Comparison of ENCODE assay signal across 14 cellular contexts in genomic region chr2:43185146-43185545, GRCh38. TPM values are rescaled to one million over a fixed set of nuclear protein-coding genes. Genes with fewer than 3 reads are reported as not detected.
DNase-seq lines count a peak whose midpoint lies in the region; FAIRE-seq and TF ChIP-seq lines count a peak whose summit lies in the region.
"Had no signal": no experiment of that assay in that cellular context is flagged by ENCODE, and none has a peak within 500 bp of the region (broad histone marks: within the 10 kb centered on the region; RNA-seq: fewer than 3 reads in every experiment).

No MANE protein-coding gene starts in this region.

- H3K36me3 Mint-ChIP-seq in activated naive CD4-positive, alpha-beta T cell treated with anti-CD3 and anti-CD28 coated beads for 36 hours (ENCODE audit: low read depth), result no peaks in the 10 kb centered on the region

- no peaks in the 10 kb centered on the region for H3K36me3 ChIP-seq in mammary epithelial cell (ENCODE audit: insufficient read depth, low read length)
- H3K36me3 ChIP-seq in small intestine (ENCODE audit: control insufficient read depth in 2 of 2, insufficient read depth in 2 of 2, low read length in 2 of 2), result no peaks in the 10 kb centered on the region
- no peaks in the 10 kb centered on the region for H3K36me3 ChIP-seq in SJCRH30

- no peak overlapping the region for H3K4me2 ChIP-seq in mammary epithelial cell (ENCODE audit: insufficient read depth, low read depth, low read length)

- peak overlapping the region; percentile 89 for H3K27ac Mint-ChIP-seq in activated naive CD4-positive, alpha-beta T cell treated with anti-CD3 and anti-CD28 coated beads for 36 hours

- no peak for FAIRE-seq in small intestine (lab: Jason Lieb, UNC)

- H3K4me3 ChIP-seq in mammary epithelial cell (replicated peaks in 1 of 3; ENCODE audit: insufficient read depth in 1 of 3, low read depth in 2 of 3, low read length in 3 of 3) (no peak overlapping the region), small intestine (ENCODE audit: low read depth in 1 of 2, low read length in 2 of 2) (no peak overlapping the region), SJCRH30 (no peak overlapping the region)
- H3K4me3 ChIP-seq: body of pancreas, lung had no signal

- no peaks in the 10 kb centered on the region for H3K9me3 ChIP-seq in mammary epithelial cell (replicated peaks; ENCODE audit: insufficient read depth, low read length)
- no peaks in the 10 kb centered on the region for H3K9me3 ChIP-seq in small intestine (ENCODE audit: control insufficient read depth, low read depth)
- H3K9me3 ChIP-seq in SJCRH30 (replicated peaks), result no peaks in the 10 kb centered on the region
- H3K9me3 ChIP-seq: body of pancreas had no signal

- H3K79me2 ChIP-seq in mammary epithelial cell (ENCODE audit: insufficient read depth, low read length), result no peaks in the 10 kb centered on the region

- in situ Hi-C loops in mammary epithelial cell (cut with MboI; ENCODE audit: low sequenced_read_pairs in 2 of 2), result no loop called here

- H3K27ac ChIP-seq in mammary epithelial cell (ENCODE audit: insufficient read depth, low read depth, low read length), result peak overlapping the region; percentile 47
- H3K27ac ChIP-seq in small intestine (ENCODE audit: low read depth in 1 of 2, low read length in 1 of 2), result peak overlapping the region; percentile 69 to 78
- H3K27ac ChIP-seq in SJCRH30, result no peak overlapping the region
- H3K27ac ChIP-seq in caudate nucleus (ENCODE audit: low read depth, low read length), result no peak overlapping the region
- H3K27ac ChIP-seq: body of pancreas had no signal

- no peaks in the 10 kb centered on the region for H3K27me3 Mint-ChIP-seq in activated naive CD4-positive, alpha-beta T cell treated with anti-CD3 and anti-CD28 coated beads for 36 hours (ENCODE audit: low read depth)

- H3K4me1 Mint-ChIP-seq in activated naive CD4-positive, alpha-beta T cell treated with anti-CD3 and anti-CD28 coated beads for 36 hours (ENCODE audit: low read depth), result peaks cover 66% of the 10 kb centered on the region

- DNase-seq in activated naive CD4-positive, alpha-beta T cell treated with anti-CD3 and anti-CD28 coated beads for 36 hours, result no peak
- DNase-seq in activated naive CD4-positive, alpha-beta T cell (lab: John Stamatoyannopoulos, UW), result no peak
- DNase-seq in mammary epithelial cell (no peak), small intestine (no peak), epidermal melanocyte (ENCODE audit: insufficient read length, low spot score) (no peak), SJCRH30 (no peak), caudate nucleus (lab: John Stamatoyannopoulos, UW) (no peak)
- DNase-seq: body of pancreas, Kasumi-1, NCI-H2081, posterior cingulate gyrus had no signal

- no peak overlapping the region for H3K4me3 Mint-ChIP-seq in activated naive CD4-positive, alpha-beta T cell treated with anti-CD3 and anti-CD28 coated beads for 36 hours
- H3K4me3 Mint-ChIP-seq: T-helper 1 cell treated with Interleukin-12 subunit alpha and Interleukin-12 subunit beta and Interleukin-4 antibody, amounts not matched to agents 30 μg/mL and 1 μg/mL, for 36 hours had no signal

- H3K9me3 Mint-ChIP-seq in activated naive CD4-positive, alpha-beta T cell treated with anti-CD3 and anti-CD28 coated beads for 36 hours, result no peaks in the 10 kb centered on the region
- H3K9me3 Mint-ChIP-seq: T-helper 1 cell treated with Interleukin-12 subunit alpha and Interleukin-12 subunit beta and Interleukin-4 antibody, amounts not matched to agents 30 μg/mL and 1 μg/mL, for 36 hours had no signal

- intact Hi-C loops in activated naive CD4-positive, alpha-beta T cell treated with anti-CD3 and anti-CD28 coated beads for 36 hours (cut with micrococcal nuclease), result loop anchor here (2.0 kb wide), 1 partner anchor 26 kb away; no protein-coding TSS in a partner anchor
- intact Hi-C loops in mammary epithelial cell (cut with micrococcal nuclease), result loop anchor here (2.0 kb wide), 1 partner anchor 26 kb away; no protein-coding TSS in a partner anchor

- no peak overlapping the region for H2AFZ ChIP-seq in mammary epithelial cell (ENCODE audit: low read depth, low read length)

- WGBS in mammary epithelial cell (ENCODE audit: low coverage, missing lambda C conversion rate), result 98% methylated on average over 4 of the region's 4 CpGs
- WGBS in small intestine, 3 donors, result 76 to 86% (median 83%) methylated on average over 4 of the region's 4 CpGs

- no peaks in the 10 kb centered on the region for H4K20me1 ChIP-seq in mammary epithelial cell (ENCODE audit: insufficient read depth, low read length)

- H3K27me3 ChIP-seq in mammary epithelial cell (ENCODE audit: insufficient read depth, low read length), result no peaks in the 10 kb centered on the region
- no peaks in the 10 kb centered on the region for H3K27me3 ChIP-seq in small intestine (ENCODE audit: control insufficient read depth in 2 of 2, insufficient read depth in 2 of 2, low read length in 2 of 2)
- H3K27me3 ChIP-seq in SJCRH30, result 0 out of 2 replicates have a peak, but pooled peaks cover 2% of the 10 kb centered on the region
- H3K27me3 ChIP-seq: body of pancreas had no signal

- CTCF ChIA-PET in activated naive CD4-positive, alpha-beta T cell treated with anti-CD3 and anti-CD28 coated beads for 36 hours (lab: Charles Lee), result interaction anchor here (0.9 to 1.3 kb wide), 3 partner anchors 9 to 44 kb away, joined by 3 to 4 read pairs (median 3); no protein-coding TSS in a partner anchor
- CTCF ChIA-PET in mammary epithelial cell (lab: Charles Lee; ENCODE audit: low non-redundant PET), result no interaction called here

- no peak for TF ChIP-seq CTCF in mammary epithelial cell (conservative IDR thresholded peaks at IDR 0.05 in 1 of 2, IDR thresholded peaks at IDR 0.05 in 1 of 2; ENCODE audit: extremely low read depth in 1 of 2, insufficient read depth in 1 of 2, low read depth in 1 of 2, low read length in 2 of 2)

- no TSS peak for BruUV-seq in mammary epithelial cell (replicated peaks; lab: Mats Ljungman, UMichigan)

- dilution Hi-C loops in mammary epithelial cell (cut with HindIII; ENCODE audit: low sequenced_read_pairs), result no loop called here

- peaks cover 17% of the 10 kb centered on the region for H3K4me1 ChIP-seq in mammary epithelial cell (ENCODE audit: insufficient read depth, low read length)
- H3K4me1 ChIP-seq in small intestine (ENCODE audit: control insufficient read depth in 2 of 2, insufficient read depth in 1 of 2, low read depth in 1 of 2, low read length in 1 of 2), result peaks cover 17 to 19% of the 10 kb centered on the region in 2 donors
- no peaks in the 10 kb centered on the region for H3K4me1 ChIP-seq in SJCRH30

- H3K9ac ChIP-seq in mammary epithelial cell (ENCODE audit: insufficient read depth, low read length), result no peak overlapping the region

TF ChIP-seq in PFSK-1, 5 proteins besides CTCF, POLR2A, EP300 and RAD21:
- TF ChIP-seq FOXP2 (optimal IDR thresholded peaks at IDR 0.05; ENCODE audit: borderline replicate concordance, extremely low read depth, extremely low read length, insufficient read depth) (peak; percentile 45), REST (IDR thresholded peaks at IDR 0.05; ENCODE audit: insufficient read depth in 1 of 2, low read depth in 2 of 2, low read length in 2 of 2) (no peak), POLR2AphosphoS5 (IDR thresholded peaks at IDR 0.05; ENCODE audit: low read depth, low read length) (no peak)

RNA-seq across cellular contexts. Expression of gene ZFP36L2, which starts 41.3 kb away (rescaled TPM):
- total RNA-seq in activated naive CD4-positive, alpha-beta T cell treated with anti-CD3 and anti-CD28 coated beads for 36 hours, result 10 to 100 TPM; 37.3 to 38.4 TPM
- polyA plus RNA-seq in PFSK-1 (2012; ENCODE audit: insufficient read length, low read depth), result 29.4 TPM
- total RNA-seq in mammary epithelial cell, result 100 to 1,000 TPM in 1 of 2 donors, 10 to 100 TPM in 1; 26.3 to 213 TPM
- polyA plus RNA-seq in mammary epithelial cell (35.6 TPM), small intestine (10 to 100 TPM; 62.1 to 98.9 (median 98.8) TPM)
- polyA minus RNA-seq in mammary epithelial cell, result 68.7 TPM
- total RNA-seq in SJCRH30 (2014; rRNA removed; shearing (Covaris generic)), result 5.1 and 5.6 TPM in 2 replicates

Comparison
In these comparisons a context has a peak if more than half of its experiments do, and no peak if none do; other contexts are left out.
1. H3K27ac ChIP-seq: peak in mammary epithelial cell (single experiment) and small intestine (2 of 2); none in SJCRH30 (single experiment) and caudate nucleus (single experiment).